Comparison of ENCODE assay signal across 2 cellular contexts in genomic region chr18:75936862-75937261, GRCh38.
TF ChIP-seq lines count a peak whose summit lies in the region.

No MANE protein-coding gene starts in this region.

TF ChIP-seq in GM23338, 12 proteins besides CTCF, POLR2A, EP300 and RAD21:
- TF ChIP-seq ZNF114 (CRISPR knock-in tag; IDR thresholded peaks at IDR 0.05) (0 out of 2 replicates have a peak, but pooled peaks have one; percentile 32), JUNB (IDR thresholded peaks at IDR 0.05; ENCODE audit: unreplicated experiment) (no peak)

TF ChIP-seq in H1, 55 proteins besides CTCF, POLR2A, EP300 and RAD21:
- 0 out of 2 replicates have a peak, but pooled peaks have one; percentile 1 for TF ChIP-seq MAFK (IDR thresholded peaks at IDR 0.05; ENCODE audit: low read depth, low read length)
- TF ChIP-seq CBX5 (IDR thresholded peaks at IDR 0.05; ENCODE audit: low read depth, low read length): no peak
